ENCODE assay signal across 1 cellular context in the genomic region with DNA sequence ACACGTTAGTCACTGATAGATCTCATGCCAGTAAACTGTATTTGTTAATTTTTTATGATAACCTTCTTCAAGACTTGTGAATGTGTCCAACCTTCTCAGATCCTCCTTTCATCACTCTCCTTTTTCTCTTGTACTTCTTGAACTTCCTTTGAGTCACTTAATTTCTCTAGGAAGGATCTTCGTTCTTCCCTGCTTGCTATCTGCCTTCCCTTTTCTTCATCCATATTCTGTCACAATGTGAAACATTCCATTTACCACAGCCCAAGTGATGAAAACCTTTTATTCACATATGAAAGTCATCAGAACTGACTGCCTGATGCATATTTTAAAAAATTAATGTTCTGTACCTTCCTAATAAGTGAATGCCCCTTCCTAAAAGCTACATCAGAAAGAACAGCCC.
TF ChIP-seq lines count a peak whose summit lies in the region.

No MANE protein-coding gene starts in this region.

TF ChIP-seq in GM23338, 12 proteins besides CTCF, POLR2A, EP300 and RAD21 (continued from another document):
- TF ChIP-seq, protein P1, sequence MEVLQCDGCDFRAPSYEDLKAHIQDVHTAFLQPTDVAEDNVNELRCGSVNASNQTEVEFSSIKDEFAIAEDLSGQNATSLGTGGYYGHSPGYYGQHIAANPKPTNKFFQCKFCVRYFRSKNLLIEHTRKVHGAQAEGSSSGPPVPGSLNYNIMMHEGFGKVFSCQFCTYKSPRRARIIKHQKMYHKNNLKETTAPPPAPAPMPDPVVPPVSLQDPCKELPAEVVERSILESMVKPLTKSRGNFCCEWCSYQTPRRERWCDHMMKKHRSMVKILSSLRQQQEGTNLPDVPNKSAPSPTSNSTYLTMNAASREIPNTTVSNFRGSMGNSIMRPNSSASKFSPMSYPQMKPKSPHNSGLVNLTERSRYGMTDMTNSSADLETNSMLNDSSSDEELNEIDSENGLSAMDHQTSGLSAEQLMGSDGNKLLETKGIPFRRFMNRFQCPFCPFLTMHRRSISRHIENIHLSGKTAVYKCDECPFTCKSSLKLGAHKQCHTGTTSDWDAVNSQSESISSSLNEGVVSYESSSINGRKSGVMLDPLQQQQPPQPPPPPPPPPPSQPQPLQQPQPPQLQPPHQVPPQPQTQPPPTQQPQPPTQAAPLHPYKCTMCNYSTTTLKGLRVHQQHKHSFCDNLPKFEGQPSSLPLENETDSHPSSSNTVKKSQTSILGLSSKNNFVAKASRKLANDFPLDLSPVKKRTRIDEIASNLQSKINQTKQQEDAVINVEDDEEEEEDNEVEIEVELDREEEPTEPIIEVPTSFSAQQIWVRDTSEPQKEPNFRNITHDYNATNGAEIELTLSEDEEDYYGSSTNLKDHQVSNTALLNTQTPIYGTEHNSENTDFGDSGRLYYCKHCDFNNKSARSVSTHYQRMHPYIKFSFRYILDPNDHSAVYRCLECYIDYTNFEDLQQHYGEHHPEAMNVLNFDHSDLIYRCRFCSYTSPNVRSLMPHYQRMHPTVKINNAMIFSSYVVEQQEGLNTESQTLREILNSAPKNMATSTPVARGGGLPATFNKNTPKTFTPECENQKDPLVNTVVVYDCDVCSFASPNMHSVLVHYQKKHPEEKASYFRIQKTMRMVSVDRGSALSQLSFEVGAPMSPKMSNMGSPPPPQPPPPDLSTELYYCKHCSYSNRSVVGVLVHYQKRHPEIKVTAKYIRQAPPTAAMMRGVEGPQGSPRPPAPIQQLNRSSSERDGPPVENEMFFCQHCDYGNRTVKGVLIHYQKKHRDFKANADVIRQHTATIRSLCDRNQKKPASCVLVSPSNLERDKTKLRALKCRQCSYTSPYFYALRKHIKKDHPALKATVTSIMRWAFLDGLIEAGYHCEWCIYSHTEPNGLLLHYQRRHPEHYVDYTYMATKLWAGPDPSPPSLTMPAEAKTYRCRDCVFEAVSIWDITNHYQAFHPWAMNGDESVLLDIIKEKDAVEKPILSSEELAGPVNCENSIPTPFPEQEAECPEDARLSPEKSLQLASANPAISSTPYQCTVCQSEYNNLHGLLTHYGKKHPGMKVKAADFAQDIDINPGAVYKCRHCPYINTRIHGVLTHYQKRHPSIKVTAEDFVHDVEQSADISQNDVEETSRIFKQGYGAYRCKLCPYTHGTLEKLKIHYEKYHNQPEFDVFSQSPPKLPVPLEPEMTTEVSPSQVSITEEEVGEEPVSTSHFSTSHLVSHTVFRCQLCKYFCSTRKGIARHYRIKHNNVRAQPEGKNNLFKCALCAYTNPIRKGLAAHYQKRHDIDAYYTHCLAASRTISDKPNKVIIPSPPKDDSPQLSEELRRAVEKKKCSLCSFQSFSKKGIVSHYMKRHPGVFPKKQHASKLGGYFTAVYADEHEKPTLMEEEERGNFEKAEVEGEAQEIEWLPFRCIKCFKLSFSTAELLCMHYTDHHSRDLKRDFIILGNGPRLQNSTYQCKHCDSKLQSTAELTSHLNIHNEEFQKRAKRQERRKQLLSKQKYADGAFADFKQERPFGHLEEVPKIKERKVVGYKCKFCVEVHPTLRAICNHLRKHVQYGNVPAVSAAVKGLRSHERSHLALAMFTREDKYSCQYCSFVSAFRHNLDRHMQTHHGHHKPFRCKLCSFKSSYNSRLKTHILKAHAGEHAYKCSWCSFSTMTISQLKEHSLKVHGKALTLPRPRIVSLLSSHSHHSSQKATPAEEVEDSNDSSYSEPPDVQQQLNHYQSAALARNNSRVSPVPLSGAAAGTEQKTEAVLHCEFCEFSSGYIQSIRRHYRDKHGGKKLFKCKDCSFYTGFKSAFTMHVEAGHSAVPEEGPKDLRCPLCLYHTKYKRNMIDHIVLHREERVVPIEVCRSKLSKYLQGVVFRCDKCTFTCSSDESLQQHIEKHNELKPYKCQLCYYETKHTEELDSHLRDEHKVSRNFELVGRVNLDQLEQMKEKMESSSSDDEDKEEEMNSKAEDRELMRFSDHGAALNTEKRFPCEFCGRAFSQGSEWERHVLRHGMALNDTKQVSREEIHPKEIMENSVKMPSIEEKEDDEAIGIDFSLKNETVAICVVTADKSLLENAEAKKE (CRISPR knock-in tag; IDR thresholded peaks at IDR 0.05) = no peak
- TF ChIP-seq CREB1 (CRISPR knock-in tag; IDR thresholded peaks at IDR 0.05; ENCODE audit: low read depth) (no peak), EZH2 (IDR thresholded peaks at IDR 0.05; ENCODE audit: low read depth, unreplicated experiment) (no peak), ZNF114 (CRISPR knock-in tag; IDR thresholded peaks at IDR 0.05) (no peak)
